35 cellular contexts compared by ENCODE assay signal in genomic region chr2:124639524-124639923, GRCh38.
DNase-seq lines count a peak whose midpoint lies in the region; ATAC-seq and TF ChIP-seq lines count a peak whose summit lies in the region.
"Had no signal": no experiment of that assay in that cellular context is flagged by ENCODE, and none has a peak within 500 bp of the region (broad histone marks: within the 10 kb centered on the region; RNA-seq: fewer than 3 reads in every experiment).

No MANE protein-coding gene starts in this region.

- TF ChIP-seq CTCF in left ventricle myocardium inferior (IDR thresholded peaks at IDR 0.05; ENCODE audit: borderline replicate concordance) (no peak), heart left ventricle (IDR thresholded peaks at IDR 0.05) (no peak), right atrium auricular region (IDR thresholded peaks at IDR 0.05) (no peak), glutamatergic neuron (IDR thresholded peaks at IDR 0.05; ENCODE audit: partially characterized antibody, unreplicated experiment) (no peak)

- H3K9me3 ChIP-seq in left ventricle myocardium inferior (replicated peaks) (peaks cover 3% of the 10 kb centered on the region), heart left ventricle (no peaks in the 10 kb centered on the region), right atrium auricular region (no peaks in the 10 kb centered on the region)
- H3K9me3 ChIP-seq: A549, BE2C, BLaER1, Caco-2 had no signal

- peaks cover 3% of the 10 kb centered on the region for H3K9me3 Mint-ChIP-seq in glutamatergic neuron (ENCODE audit: unreplicated experiment)
- H3K9me3 Mint-ChIP-seq: CD8-positive, alpha-beta T cell had no signal

- DNase-seq in Right ventricle myocardium inferior (ENCODE audit: missing footprints): no peak
- DNase-seq in left ventricle myocardium inferior: no peak
- no peak for DNase-seq in heart left ventricle
- DNase-seq in right atrium auricular region (ENCODE audit: low spot score): no peak
- no peak for DNase-seq in left ventricle myocardium superior
- DNase-seq in Right ventricle myocardium superior: no peak
- no peak for DNase-seq in glutamatergic neuron
- DNase-seq in stimulated activated CD4-positive, alpha-beta T cell treated with anti-CD3 and anti-CD28 coated beads, Interleukin-15, amount 100 ng/mL, for 24 hours: no peak
- DNase-seq: 8988T; ACHN; AML-193; BE2C; C1 segment of cervical spinal cord; Caco-2; Calu3; CD4-positive, alpha-beta memory T cell; CD4-positive, alpha-beta T cell; CD4-positive, CD25-positive, alpha-beta regulatory T cell; CD8-positive, alpha-beta memory T cell; CD8-positive, alpha-beta T cell; COR-L47; DMS 273 treated with DMSO at 0.1 percent for 48 hours; DMS153; DMS53; DMS79; DMS79 treated with DMSO at 0.1 percent for 48 hours; DND-41; EL had no signal

- no peak overlapping the region for H3K4me3 Mint-ChIP-seq in glutamatergic neuron (ENCODE audit: unreplicated experiment)
- H3K4me3 Mint-ChIP-seq: B cell; CD14-positive monocyte; CD4-positive, alpha-beta memory T cell; CD4-positive, alpha-beta T cell; CD4-positive, CD25-positive, alpha-beta regulatory T cell; CD8-positive, alpha-beta memory T cell; CD8-positive, alpha-beta T cell had no signal

- no peaks in the 10 kb centered on the region for H3K27me3 Mint-ChIP-seq in glutamatergic neuron (ENCODE audit: unreplicated experiment)
- H3K27me3 Mint-ChIP-seq: B cell; CD4-positive, alpha-beta memory T cell; CD4-positive, alpha-beta T cell; CD4-positive, CD25-positive, alpha-beta regulatory T cell; CD8-positive, alpha-beta memory T cell had no signal

- no peaks in the 10 kb centered on the region for H3K36me3 ChIP-seq in left ventricle myocardium inferior
- no peaks in the 10 kb centered on the region for H3K36me3 ChIP-seq in heart left ventricle
- H3K36me3 ChIP-seq in right atrium auricular region: no peaks in the 10 kb centered on the region
- H3K36me3 ChIP-seq: BE2C; BLaER1; BLaER1 treated with 17β-estradiol and CSF1 and Interleukin-3, amounts not matched to agents 10 nM and 100 nM had no signal

- H3K36me3 Mint-ChIP-seq in glutamatergic neuron (ENCODE audit: unreplicated experiment): no peaks in the 10 kb centered on the region
- H3K36me3 Mint-ChIP-seq: CD14-positive monocyte; CD4-positive, alpha-beta memory T cell; CD4-positive, CD25-positive, alpha-beta regulatory T cell; CD8-positive, alpha-beta memory T cell; CD8-positive, alpha-beta T cell had no signal

- intact Hi-C loops in Right ventricle myocardium inferior (cut with DNase I) (no loop called here), left ventricle myocardium inferior (cut with micrococcal nuclease) (loop anchor here (10.0 kb wide), 1 partner anchor 195 kb away; no protein-coding TSS in a partner anchor), heart left ventricle (cut with DNase I) (no loop called here), left ventricle myocardium superior (cut with micrococcal nuclease) (no loop called here), Right ventricle myocardium superior (cut with DNase I) (no loop called here)

- peaks cover 29% of the 10 kb centered on the region for H3K4me1 Mint-ChIP-seq in glutamatergic neuron (ENCODE audit: low read depth, unreplicated experiment)
- H3K4me1 Mint-ChIP-seq: B cell; CD14-positive monocyte; CD4-positive, alpha-beta memory T cell; CD4-positive, CD25-positive, alpha-beta regulatory T cell; CD8-positive, alpha-beta memory T cell had no signal

- TF ChIP-seq POLR2A in heart left ventricle (IDR thresholded peaks at IDR 0.05): no peak

- no peaks in the 10 kb centered on the region for H3K27me3 ChIP-seq in left ventricle myocardium inferior (ENCODE audit: low read depth)
- no peaks in the 10 kb centered on the region for H3K27me3 ChIP-seq in heart left ventricle
- H3K27me3 ChIP-seq in right atrium auricular region: no peaks in the 10 kb centered on the region
- H3K27me3 ChIP-seq: BE2C; BLaER1; BLaER1 treated with 17β-estradiol and CSF1 and Interleukin-3, amounts not matched to agents 10 nM and 100 nM had no signal

- ATAC-seq in Right ventricle myocardium inferior: peak; percentile 39
- peak in 3 of 4 donors; percentile 41 to 66 (median 46) for ATAC-seq in heart left ventricle
- ATAC-seq in left ventricle myocardium superior: peak; percentile 31
- ATAC-seq in Right ventricle myocardium superior (ENCODE audit: poor library complexity): no peak
- ATAC-seq: A549; CD8-positive, alpha-beta T cell had no signal

- peak overlapping the region; percentile 57 for H3K27ac Mint-ChIP-seq in glutamatergic neuron (ENCODE audit: unreplicated experiment)
- H3K27ac Mint-ChIP-seq: B cell; CD14-positive monocyte; CD4-positive, alpha-beta memory T cell; CD4-positive, alpha-beta T cell; CD8-positive, alpha-beta memory T cell; CD8-positive, alpha-beta T cell had no signal

- H3K4me1 ChIP-seq in left ventricle myocardium inferior: no peaks in the 10 kb centered on the region
- H3K4me1 ChIP-seq in heart left ventricle: no peaks in the 10 kb centered on the region
- no peaks in the 10 kb centered on the region for H3K4me1 ChIP-seq in right atrium auricular region
- H3K4me1 ChIP-seq: A549; BE2C; BLaER1; BLaER1 treated with 17β-estradiol and CSF1 and Interleukin-3, amounts not matched to agents 10 nM and 100 nM; Caco-2 had no signal

- WGBS in heart left ventricle, 4 donors: 36 to 63% (median 50%) methylated on average over 1 of the region's 1 CpG

- H3K27ac ChIP-seq in left ventricle myocardium inferior (replicated peaks) (no peak overlapping the region), heart left ventricle (no peak overlapping the region), right atrium auricular region (no peak overlapping the region)
- H3K27ac ChIP-seq: 22Rv1; A549; BLaER1; BLaER1 treated with 17β-estradiol and CSF1 and Interleukin-3, amounts not matched to agents 10 nM and 100 nM; C4-2B had no signal

- H3K4me3 ChIP-seq in left ventricle myocardium inferior: no peak overlapping the region
- no peak overlapping the region for H3K4me3 ChIP-seq in heart left ventricle
- no peak overlapping the region for H3K4me3 ChIP-seq in right atrium auricular region
- H3K4me3 ChIP-seq: A549; BLaER1; BLaER1 treated with 17β-estradiol and CSF1 and Interleukin-3, amounts not matched to agents 10 nM and 100 nM had no signal
